8 cellular contexts compared by ENCODE assay signal in genomic region chr11:67859513-67860156, GRCh38.
DNase-seq lines count a peak whose midpoint lies in the region; ATAC-seq and TF ChIP-seq lines count a peak whose summit lies in the region.
"Not testable (repeated sequence)": the region's sequence is repeated elsewhere in the genome, so short reads cannot be mapped to it uniquely, and the experiment has no call there.

No MANE protein-coding gene starts in this region.

- not testable (repeated sequence) for ATAC-seq in Panc1

- not testable (repeated sequence) for H3K4me1 ChIP-seq in BE2C; Panc1 (ENCODE audit: control insufficient read depth, insufficient read depth, low read length); fibroblast of lung (ENCODE audit: control insufficient read depth, extremely low read depth, insufficient read depth, low read length); neural progenitor cell

- not testable (repeated sequence) for H3K4me1 Mint-ChIP-seq in activated naive CD4-positive, alpha-beta T cell treated with anti-CD3 and anti-CD28 coated beads for 36 hours (ENCODE audit: low read depth); neural progenitor cell

- not testable (repeated sequence) for BruUV-seq in Panc1 (replicated peaks; lab: Mats Ljungman, UMichigan)

- not testable (repeated sequence) for H3K9me3 Mint-ChIP-seq in activated naive CD4-positive, alpha-beta T cell treated with anti-CD3 and anti-CD28 coated beads for 36 hours; neural progenitor cell

- not testable (repeated sequence) for H4K20me1 ChIP-seq in fibroblast of lung (ENCODE audit: control insufficient read depth, extremely low read depth, insufficient read depth, low read length); neural progenitor cell (ENCODE audit: low read depth)

- not testable (repeated sequence) for H2AFZ ChIP-seq in fibroblast of lung (ENCODE audit: low read length); neural progenitor cell (replicated peaks)

- intact Hi-C loops in Panc1 (cut with micrococcal nuclease; ENCODE audit: unreplicated experiment); activated naive CD4-positive, alpha-beta T cell treated with anti-CD3 and anti-CD28 coated beads for 36 hours (cut with micrococcal nuclease): not testable (repeated sequence)

- CTCF ChIA-PET in Panc1 (lab: Charles Lee); activated naive CD4-positive, alpha-beta T cell treated with anti-CD3 and anti-CD28 coated beads for 36 hours (lab: Charles Lee): not testable (repeated sequence)

- not testable (repeated sequence) for H3K79me2 ChIP-seq in fibroblast of lung (ENCODE audit: control insufficient read depth, insufficient read depth, low read length); neural progenitor cell (ENCODE audit: low read depth)

- H3K36me3 ChIP-seq in BE2C; Panc1 (ENCODE audit: control insufficient read depth, insufficient read depth, low read length); fibroblast of lung (ENCODE audit: control insufficient read depth, insufficient read depth, low read length); neural progenitor cell: not testable (repeated sequence)

- in situ Hi-C loops in Panc1 (cut with HindIII; ENCODE audit: low pct_unique_long_range_greater_than_20kb, low sequenced_read_pairs), result not testable (repeated sequence)

- H3K4me3 ChIP-seq in BE2C (ENCODE audit: low read depth, low read length); HL-60 (replicated peaks; ENCODE audit: insufficient read depth, low read length); Panc1 (ENCODE audit: low read depth in 2 of 2, low read length in 2 of 2); fibroblast of lung (replicated peaks in 1 of 4; ENCODE audit: control extremely low read depth in 1 of 4, insufficient read depth in 1 of 4, low read depth in 3 of 4, low read length in 4 of 4); neural progenitor cell: not testable (repeated sequence)

- H3F3A ChIP-seq in neural progenitor cell (ENCODE audit: low read depth), result not testable (repeated sequence)

- peak; percentile 22 for DNase-seq in BE2C
- peak; percentile 2 to 37 for DNase-seq in HL-60 (ENCODE audit: low read depth in 1 of 2, low spot score in 1 of 2)
- DNase-seq in Panc1 (ENCODE audit: low read depth, low spot score), result not testable (repeated sequence)
- peak; percentile 45 to 51 for DNase-seq in activated CD4-positive, alpha-beta T cell treated with anti-CD3 and anti-CD28 coated beads, Interleukin-2, amount 50 U/mL, for 24 hours (ENCODE audit: low read depth in 1 of 2, low spot score in 1 of 2)
- peak; percentile 74 for DNase-seq in activated naive CD4-positive, alpha-beta T cell treated with anti-CD3 and anti-CD28 coated beads for 36 hours
- peak; percentile 4 to 22 for DNase-seq in fibroblast of lung (ENCODE audit: low read depth in 2 of 2)
- peak; percentile 26 for DNase-seq in neural progenitor cell (ENCODE audit: low spot score)
- peak; percentile 5 for DNase-seq in stimulated activated CD8-positive, alpha-beta memory T cell treated with anti-CD3 and anti-CD28 coated beads, Interleukin-12 subunit alpha, Interleukin-12 subunit beta, amount 100 ng/mL, for 24 hours (ENCODE audit: extremely low read depth)

- H3K4me3 Mint-ChIP-seq in activated naive CD4-positive, alpha-beta T cell treated with anti-CD3 and anti-CD28 coated beads for 36 hours; neural progenitor cell: not testable (repeated sequence)

- TF ChIP-seq CTCF in BE2C (IDR thresholded peaks at IDR 0.05; ENCODE audit: low read depth, low read length) (peak; percentile 6; the same call in 1 of the 2 replicates), Panc1 (IDR thresholded peaks at IDR 0.05) (peak; percentile 72), fibroblast of lung (conservative IDR thresholded peaks at IDR 0.05 in 1 of 2, IDR thresholded peaks at IDR 0.05 in 1 of 2; ENCODE audit: low read depth in 1 of 2, low read length in 2 of 2) (peak in 1 of 2 donors; percentile 3), neural progenitor cell (IDR thresholded peaks at IDR 0.05) (peak; percentile 47)
- not testable (repeated sequence) for TF ChIP-seq CTCF in HL-60 (IDR thresholded peaks at IDR 0.05; ENCODE audit: insufficient read depth, low read length)

- POLR2A ChIA-PET in Panc1 (lab: Charles Lee), result not testable (repeated sequence)

- H3K9ac ChIP-seq in fibroblast of lung (ENCODE audit: insufficient read depth, low read length); neural progenitor cell: not testable (repeated sequence)

- not testable (repeated sequence) for H3K27me3 ChIP-seq in BE2C; HL-60 (ENCODE audit: insufficient read depth, poor library complexity, severe bottlenecking); Panc1 (ENCODE audit: control insufficient read depth, insufficient read depth, low read length); fibroblast of lung (ENCODE audit: control insufficient read depth, insufficient read depth, low read length); neural progenitor cell

- not testable (repeated sequence) for H3K36me3 Mint-ChIP-seq in activated naive CD4-positive, alpha-beta T cell treated with anti-CD3 and anti-CD28 coated beads for 36 hours (ENCODE audit: low read depth); neural progenitor cell

- not testable (repeated sequence) for H3K9me3 ChIP-seq in BE2C; Panc1 (ENCODE audit: control insufficient read depth, insufficient read depth, low read depth, low read length); fibroblast of lung (ENCODE audit: control insufficient read depth, insufficient read depth, low read depth, low read length); neural progenitor cell (ENCODE audit: low read depth)

- H3K27ac ChIP-seq in HL-60 (replicated peaks); Panc1 (ENCODE audit: low read length); fibroblast of lung (ENCODE audit: insufficient read depth, low read length); neural progenitor cell: not testable (repeated sequence)

- H3K27ac Mint-ChIP-seq in activated naive CD4-positive, alpha-beta T cell treated with anti-CD3 and anti-CD28 coated beads for 36 hours; neural progenitor cell: not testable (repeated sequence)

- H3K4me2 ChIP-seq in fibroblast of lung (ENCODE audit: extremely low read depth, insufficient read depth, low read length); neural progenitor cell: not testable (repeated sequence)

- not testable (repeated sequence) for H3K27me3 Mint-ChIP-seq in activated naive CD4-positive, alpha-beta T cell treated with anti-CD3 and anti-CD28 coated beads for 36 hours (ENCODE audit: low read depth); neural progenitor cell (ENCODE audit: insufficient read depth, low read depth)
